ENCODE assay signal across 18 cellular contexts in the genomic region with DNA sequence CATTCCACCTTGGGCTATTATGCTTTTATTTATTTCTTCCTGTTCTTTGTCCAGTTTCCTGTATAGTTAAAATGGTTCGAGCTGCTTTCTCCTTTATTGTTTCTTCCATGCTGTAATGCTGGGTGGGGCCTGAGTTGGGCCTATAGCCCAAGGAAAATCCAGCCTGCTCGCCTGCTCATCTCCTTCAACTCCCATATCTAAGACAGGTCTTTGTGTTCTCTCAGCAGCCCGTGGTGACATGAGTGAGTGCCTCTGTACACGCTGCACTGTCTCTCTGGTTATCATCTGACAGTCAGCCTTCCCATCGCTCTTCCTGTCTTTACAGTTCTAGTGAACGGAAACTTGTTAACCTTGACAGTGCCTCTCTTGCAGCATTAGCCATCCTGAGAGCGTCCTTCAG.
DNase-seq lines count a peak whose midpoint lies in the region; ATAC-seq, FAIRE-seq and TF ChIP-seq lines count a peak whose summit lies in the region.
"Had no signal": no experiment of that assay in that cellular context is flagged by ENCODE, and none has a peak within 500 bp of the region (broad histone marks: within the 10 kb centered on the region; RNA-seq: fewer than 3 reads in every experiment).

No MANE protein-coding gene starts in this region.

- H3K27ac Mint-ChIP-seq in astrocyte (ENCODE audit: unreplicated experiment) = peak overlapping the region; percentile 10
- H3K27ac Mint-ChIP-seq: activated CD4-positive, alpha-beta memory T cell treated with anti-CD3 and anti-CD28 coated beads for 36 hours; activated naive CD8-positive, alpha-beta T cell; activated T-cell treated with anti-CD3 and anti-CD28 coated beads, Interleukin-2, amount 50 U/mL, for 72 hours; naive B cell; T-cell had no signal

- intact Hi-C loops in lower leg skin (cut with DNase I; ENCODE audit: low total_unique reads) = no loop called here

- no peaks in the 10 kb centered on the region for H3K9me1 ChIP-seq in keratinocyte (ENCODE audit: control insufficient read depth, extremely low read depth, insufficient read depth, low read length)

- no peaks in the 10 kb centered on the region for H3K27me3 Mint-ChIP-seq in astrocyte (ENCODE audit: low read depth, unreplicated experiment)
- H3K27me3 Mint-ChIP-seq: activated CD4-positive, alpha-beta memory T cell treated with anti-CD3 and anti-CD28 coated beads for 36 hours; activated naive CD8-positive, alpha-beta T cell; T-cell had no signal

- H3K27ac ChIP-seq in astrocyte (ENCODE audit: low read depth, low read length) (peak overlapping the region; percentile 27), keratinocyte (ENCODE audit: control insufficient read depth, insufficient read depth, low read length) (peak overlapping the region; percentile 61)
- H3K27ac ChIP-seq: dorsolateral prefrontal cortex, thoracic aorta had no signal

- no peaks in the 10 kb centered on the region for H4K20me1 ChIP-seq in astrocyte (ENCODE audit: insufficient read depth, low read length)
- no peaks in the 10 kb centered on the region for H4K20me1 ChIP-seq in keratinocyte (ENCODE audit: control insufficient read depth, extremely low read depth, insufficient read depth, low read length)

- H3K36me3 Mint-ChIP-seq in astrocyte (ENCODE audit: low read depth, unreplicated experiment) = no peaks in the 10 kb centered on the region
- H3K36me3 Mint-ChIP-seq: activated CD4-positive, alpha-beta memory T cell treated with anti-CD3 and anti-CD28 coated beads for 36 hours; activated naive CD8-positive, alpha-beta T cell; naive B cell; T-cell had no signal

- H3K9me3 ChIP-seq in astrocyte (ENCODE audit: insufficient read depth, low read depth, low read length) (no peaks in the 10 kb centered on the region), keratinocyte (ENCODE audit: control insufficient read depth, low read depth, low read length) (no peaks in the 10 kb centered on the region)
- H3K9me3 ChIP-seq: Caco-2, thoracic aorta had no signal

- peak; percentile 38 for ATAC-seq in HG03442 (IDR thresholded peaks at IDR 0.05; ENCODE audit: unreplicated experiment)
- ATAC-seq: activated T-cell treated with anti-CD3 and anti-CD28 coated beads, Interleukin-2, amount 50 U/mL, for 72 hours; T-cell had no signal

- no peak for DNase-seq in GM19239 (ENCODE audit: insufficient read length, low spot score)
- DNase-seq in astrocyte (ENCODE audit: low read depth) = no peak
- no peak for DNase-seq in keratinocyte (ENCODE audit: low read depth, low spot score)
- DNase-seq in lower leg skin (ENCODE audit: low spot score in 2 of 2) = no peak
- no peak for DNase-seq in retina
- no peak for DNase-seq in DMS153 (lab: John Stamatoyannopoulos, UW)
- DNase-seq in activated naive CD4-positive, alpha-beta T cell treated with Interleukin-2 at 50 U/mL for 16 hours = no peak
- DNase-seq: activated CD4-positive, alpha-beta memory T cell treated with anti-CD3 and anti-CD28 coated beads for 36 hours; activated T-cell treated with anti-CD3 and anti-CD28 coated beads, Interleukin-2, amount 50 U/mL, for 72 hours; Caco-2; dorsolateral prefrontal cortex; naive B cell; NCI-H1105 treated with DMSO at 0.1 percent for 48 hours; stimulated activated CD4-positive, alpha-beta T cell treated with anti-CD3 and anti-CD28 coated beads, Interleukin-12 subunit alpha, Interleukin-12 subunit beta, amount 100 ng/mL, for 4 hours; T-cell had no signal

- no peak overlapping the region for H2AFZ ChIP-seq in astrocyte (ENCODE audit: low read depth, low read length)
- peak overlapping the region; percentile 92 for H2AFZ ChIP-seq in keratinocyte (ENCODE audit: control insufficient read depth, low read length)

- H3K27me3 ChIP-seq in astrocyte (ENCODE audit: insufficient read depth, low read length) (no peaks in the 10 kb centered on the region), keratinocyte (ENCODE audit: control insufficient read depth, extremely low read depth, insufficient read depth, low read length) (no peaks in the 10 kb centered on the region)
- H3K27me3 ChIP-seq: dorsolateral prefrontal cortex had no signal

- no peak overlapping the region for H3K4me3 ChIP-seq in astrocyte (ENCODE audit: insufficient read depth, low read depth, low read length)
- no peak overlapping the region for H3K4me3 ChIP-seq in keratinocyte (ENCODE audit: control insufficient read depth in 2 of 3, extremely low read depth in 1 of 3, insufficient read depth in 2 of 3, low read depth in 1 of 3, low read length in 3 of 3)
- H3K4me3 ChIP-seq in lower leg skin (ENCODE audit: low read depth, poor library complexity, severe bottlenecking) = no peak overlapping the region
- H3K4me3 ChIP-seq: dorsolateral prefrontal cortex, thoracic aorta had no signal

- TF ChIP-seq CTCF in astrocyte (IDR thresholded peaks at IDR 0.05; ENCODE audit: insufficient read depth, low read depth, low read length) (no peak), keratinocyte (optimal IDR thresholded peaks at IDR 0.05 in 1 of 3, IDR thresholded peaks at IDR 0.05 in 1 of 3, conservative IDR thresholded peaks at IDR 0.05 in 1 of 3; ENCODE audit: extremely low read depth in 1 of 3, insufficient read depth in 2 of 3, low read length in 3 of 3) (no peak), lower leg skin (IDR thresholded peaks at IDR 0.05) (no peak)

- no peaks in the 10 kb centered on the region for H3K36me3 ChIP-seq in astrocyte (ENCODE audit: insufficient read depth, low read length)
- H3K36me3 ChIP-seq in keratinocyte (ENCODE audit: control insufficient read depth in 2 of 2, extremely low read depth in 1 of 2, insufficient read depth in 2 of 2, low read length in 2 of 2) = no peaks in the 10 kb centered on the region
- H3K36me3 ChIP-seq: thoracic aorta had no signal

- no peak overlapping the region for H3K4me3 Mint-ChIP-seq in astrocyte (ENCODE audit: unreplicated experiment)
- H3K4me3 Mint-ChIP-seq: activated CD4-positive, alpha-beta memory T cell treated with anti-CD3 and anti-CD28 coated beads for 36 hours; activated naive CD8-positive, alpha-beta T cell; activated T-cell treated with anti-CD3 and anti-CD28 coated beads, Interleukin-2, amount 50 U/mL, for 72 hours; naive B cell; T-cell had no signal

- peak; percentile 79 for FAIRE-seq in GM19239 (lab: Jason Lieb, UNC)
- FAIRE-seq in astrocyte (lab: Jason Lieb, UNC) = no peak
- no peak for FAIRE-seq in keratinocyte (lab: Jason Lieb, UNC)

- H3K9me3 Mint-ChIP-seq in astrocyte (ENCODE audit: unreplicated experiment) = no peaks in the 10 kb centered on the region

- dilution Hi-C loops in keratinocyte (cut with MboI; ENCODE audit: extremely low pct_ligation_motif_present, low sequenced_read_pairs) = no loop called here

- no peak overlapping the region for H3K9ac ChIP-seq in astrocyte (ENCODE audit: low read length)
- peak overlapping the region; percentile 22 for H3K9ac ChIP-seq in keratinocyte (ENCODE audit: control insufficient read depth, extremely low read depth, insufficient read depth, low read length)

- peaks cover 26% of the 10 kb centered on the region for H3K4me1 Mint-ChIP-seq in astrocyte (ENCODE audit: low read depth, unreplicated experiment)
- H3K4me1 Mint-ChIP-seq: naive B cell had no signal

- 64 to 71% methylated on average over 7 of the region's 7 CpGs for WGBS in lower leg skin, 2 donors

- H3K4me2 ChIP-seq in astrocyte (ENCODE audit: low read length) (peak overlapping the region; percentile 2), keratinocyte (ENCODE audit: control insufficient read depth, extremely low read depth, insufficient read depth, low read depth, low read length) (peak overlapping the region; percentile 45)

- no peak for TF ChIP-seq POLR2A in lower leg skin (IDR thresholded peaks at IDR 0.05)

- H3K79me2 ChIP-seq in astrocyte (ENCODE audit: insufficient read depth, low read length) (no peaks in the 10 kb centered on the region), keratinocyte (ENCODE audit: control insufficient read depth, insufficient read depth, low read length) (no peaks in the 10 kb centered on the region)

- peaks cover 20% of the 10 kb centered on the region for H3K4me1 ChIP-seq in astrocyte (ENCODE audit: insufficient read depth, low read length)
- H3K4me1 ChIP-seq in keratinocyte (ENCODE audit: control insufficient read depth, extremely low read depth, insufficient read depth, low read length) = peaks cover 17% of the 10 kb centered on the region
